In genomic region chr12:11731042-11731357, GRCh38 we compare ENCODE assay signal across 10 cellular contexts.
DNase-seq lines count a peak whose midpoint lies in the region; ATAC-seq and TF ChIP-seq lines count a peak whose summit lies in the region.
"Had no signal": no experiment of that assay in that cellular context is flagged by ENCODE, and none has a peak within 500 bp of the region (broad histone marks: within the 10 kb centered on the region; RNA-seq: fewer than 3 reads in every experiment).

No MANE protein-coding gene starts in this region.

- no peak overlapping the region for H3K4me3 ChIP-seq in transverse colon

- H3K27me3 Mint-ChIP-seq in activated CD4-positive, alpha-beta T cell treated with anti-CD3 and anti-CD28 coated beads, Interleukin-2, amount 10 ng/mL, durations not matched to agents 7 days and 5 days, result no peaks in the 10 kb centered on the region
- H3K27me3 Mint-ChIP-seq in activated T-helper 1 cell treated with anti-CD3 and anti-CD28 coated beads, Interleukin-12 subunit alpha, Interleukin-12 subunit beta, Interleukin-2, Interleukin-4 antibody, amounts not matched to agents 30 ng/mL and 10 ng/mL and 1 ng/mL, durations not matched to agents 14 hours and 24 hours and 36 hours (ENCODE audit: insufficient read depth), result no peaks in the 10 kb centered on the region
- no peaks in the 10 kb centered on the region for H3K27me3 Mint-ChIP-seq in mesothelial cell of epicardium (ENCODE audit: low read depth)

- peaks cover 72% of the 10 kb centered on the region for H3K4me1 Mint-ChIP-seq in activated CD4-positive, alpha-beta T cell treated with anti-CD3 and anti-CD28 coated beads, Interleukin-2, amount 10 ng/mL, durations not matched to agents 7 days and 5 days
- H3K4me1 Mint-ChIP-seq in activated T-helper 1 cell treated with anti-CD3 and anti-CD28 coated beads, Interleukin-12 subunit alpha, Interleukin-12 subunit beta, Interleukin-2, Interleukin-4 antibody, amounts not matched to agents 30 ng/mL and 10 ng/mL and 1 ng/mL, durations not matched to agents 14 hours and 24 hours and 36 hours (ENCODE audit: low read depth), result peaks cover 91% of the 10 kb centered on the region
- H3K4me1 Mint-ChIP-seq in mesothelial cell of epicardium, result peaks cover 29% of the 10 kb centered on the region

- no peak for TF ChIP-seq EP300 in transverse colon (IDR thresholded peaks at IDR 0.05; ENCODE audit: low read depth)

- no peaks in the 10 kb centered on the region for H3K9me3 Mint-ChIP-seq in activated CD4-positive, alpha-beta T cell treated with anti-CD3 and anti-CD28 coated beads, Interleukin-2, amount 10 ng/mL, durations not matched to agents 7 days and 5 days
- peaks cover under 1% of the 10 kb centered on the region for H3K9me3 Mint-ChIP-seq in activated T-helper 1 cell treated with anti-CD3 and anti-CD28 coated beads, Interleukin-12 subunit alpha, Interleukin-12 subunit beta, Interleukin-2, Interleukin-4 antibody, amounts not matched to agents 30 ng/mL and 10 ng/mL and 1 ng/mL, durations not matched to agents 14 hours and 24 hours and 36 hours
- H3K9me3 Mint-ChIP-seq in mesothelial cell of epicardium, result no peaks in the 10 kb centered on the region

- TF ChIP-seq POLR2A in transverse colon (IDR thresholded peaks at IDR 0.05), result no peak
- no peak for TF ChIP-seq POLR2A in erythroblast (IDR thresholded peaks at IDR 0.05; ENCODE audit: low read length)

- no peak for TF ChIP-seq CTCF in mesothelial cell of epicardium (IDR thresholded peaks at IDR 0.05; ENCODE audit: unreplicated experiment)
- no peak for TF ChIP-seq CTCF in transverse colon (IDR thresholded peaks at IDR 0.05)

- in situ Hi-C loops in transverse colon (cut with MboI; ENCODE audit: low pct_ligation_motif_present in 1 of 4, low pct_unique_long_range_greater_than_20kb in 1 of 4, low sequenced_read_pairs in 3 of 4), result no loop called here

- 50 to 60% methylated on average over 1 of the region's 1 CpG for WGBS in transverse colon (ENCODE audit: low coverage in 1 of 2), 2 donors

- CTCF ChIA-PET in activated CD4-positive, alpha-beta T cell treated with anti-CD3 and anti-CD28 coated beads, Interleukin-2, amount 10 ng/mL, durations not matched to agents 7 days and 5 days (lab: Charles Lee), result interaction anchor here (0.7 to 0.8 kb wide), 2 partner anchors 39 to 279 kb away, joined by 3 read pairs; no protein-coding TSS in a partner anchor

- H3K36me3 Mint-ChIP-seq in activated CD4-positive, alpha-beta T cell treated with anti-CD3 and anti-CD28 coated beads, Interleukin-2, amount 10 ng/mL, durations not matched to agents 7 days and 5 days (ENCODE audit: low read depth), result peaks cover 19% of the 10 kb centered on the region
- peaks cover 41% of the 10 kb centered on the region for H3K36me3 Mint-ChIP-seq in activated T-helper 1 cell treated with anti-CD3 and anti-CD28 coated beads, Interleukin-12 subunit alpha, Interleukin-12 subunit beta, Interleukin-2, Interleukin-4 antibody, amounts not matched to agents 30 ng/mL and 10 ng/mL and 1 ng/mL, durations not matched to agents 14 hours and 24 hours and 36 hours (ENCODE audit: low read depth)
- no peaks in the 10 kb centered on the region for H3K36me3 Mint-ChIP-seq in mesothelial cell of epicardium

- H3K9me3 ChIP-seq in transverse colon, result no peaks in the 10 kb centered on the region

- intact Hi-C loops in activated T-helper 1 cell treated with anti-CD3 and anti-CD28 coated beads, Interleukin-12 subunit alpha, Interleukin-12 subunit beta, Interleukin-2, Interleukin-4 antibody, amounts not matched to agents 30 ng/mL and 10 ng/mL and 1 ng/mL, durations not matched to agents 14 hours and 24 hours and 36 hours (cut with micrococcal nuclease), result loop anchor here (1.0 to 2.0 kb wide), 5 partner anchors 34 to 279 kb away; partner anchors contain the start of gene ETV6
- intact Hi-C loops in transverse colon (cut with DNase I; ENCODE audit: low total_unique reads), result no loop called here

- no peaks in the 10 kb centered on the region for H3K36me3 ChIP-seq in transverse colon

- no peaks in the 10 kb centered on the region for H3K27me3 ChIP-seq in transverse colon

- ATAC-seq in GM21526 (IDR thresholded peaks at IDR 0.05; ENCODE audit: low FRiP score, unreplicated experiment), result no peak

- H3K27ac Mint-ChIP-seq in activated CD4-positive, alpha-beta T cell treated with anti-CD3 and anti-CD28 coated beads, Interleukin-2, amount 10 ng/mL, durations not matched to agents 7 days and 5 days, result peak overlapping the region; percentile 81
- H3K27ac Mint-ChIP-seq in activated T-helper 1 cell treated with anti-CD3 and anti-CD28 coated beads, Interleukin-12 subunit alpha, Interleukin-12 subunit beta, Interleukin-2, Interleukin-4 antibody, amounts not matched to agents 30 ng/mL and 10 ng/mL and 1 ng/mL, durations not matched to agents 14 hours and 24 hours and 36 hours, result peak overlapping the region; percentile 86
- peak overlapping the region; percentile 17 for H3K27ac Mint-ChIP-seq in mesothelial cell of epicardium

- DNase-seq in activated CD4-positive, alpha-beta T cell treated with anti-CD3 and anti-CD28 coated beads, Interleukin-2, amount 10 ng/mL, durations not matched to agents 7 days and 5 days, result no peak
- DNase-seq in activated CD4-positive, alpha-beta T cell treated with anti-CD3 and anti-CD28 coated beads, Interleukin-2, amount 50 U/mL, for 48 hours, result no peak
- DNase-seq in activated T-helper 1 cell treated with anti-CD3 and anti-CD28 coated beads, Interleukin-12 subunit alpha, Interleukin-12 subunit beta, Interleukin-2, Interleukin-4 antibody, amounts not matched to agents 30 ng/mL and 10 ng/mL and 1 ng/mL, durations not matched to agents 14 hours and 24 hours and 36 hours (ENCODE audit: low spot score), result no peak
- DNase-seq in mesothelial cell of epicardium (ENCODE audit: low spot score in 2 of 2, unreplicated experiment in 2 of 2) (no peak), transverse colon (no peak), foreskin melanocyte (no peak), erythroblast (lab: John Stamatoyannopoulos, UW) (no peak)
- DNase-seq: NCI-H1436 treated with DMSO at 0.1 percent for 48 hours, nucleus accumbens had no signal

- H3K4me3 Mint-ChIP-seq in activated CD4-positive, alpha-beta T cell treated with anti-CD3 and anti-CD28 coated beads, Interleukin-2, amount 10 ng/mL, durations not matched to agents 7 days and 5 days, result peak overlapping the region; percentile 4
- peak overlapping the region; percentile 66 for H3K4me3 Mint-ChIP-seq in activated T-helper 1 cell treated with anti-CD3 and anti-CD28 coated beads, Interleukin-12 subunit alpha, Interleukin-12 subunit beta, Interleukin-2, Interleukin-4 antibody, amounts not matched to agents 30 ng/mL and 10 ng/mL and 1 ng/mL, durations not matched to agents 14 hours and 24 hours and 36 hours
- H3K4me3 Mint-ChIP-seq in mesothelial cell of epicardium, result no peak overlapping the region

- POLR2A ChIA-PET in activated CD4-positive, alpha-beta T cell treated with anti-CD3 and anti-CD28 coated beads, Interleukin-2, amount 10 ng/mL, durations not matched to agents 7 days and 5 days (lab: Charles Lee), result no interaction called here

- peak overlapping the region; percentile 79 to 86 (median 84) for H3K27ac ChIP-seq in transverse colon

- H3K4me1 ChIP-seq in transverse colon, result peaks cover 36 to 68% (median 54%) of the 10 kb centered on the region in 4 donors

Comparison
In these comparisons a context has a peak if more than half of its experiments do, and no peak if none do; other contexts are left out.
1. H3K27ac Mint-ChIP-seq: peak in every context shown above with its lines; median percentile 86 in activated T-helper 1 cell treated with anti-CD3 and anti-CD28 coated beads, Interleukin-12 subunit alpha, Interleukin-12 subunit beta, Interleukin-2, Interleukin-4 antibody, amounts not matched to agents 30 ng/mL and 10 ng/mL and 1 ng/mL, durations not matched to agents 14 hours and 24 hours and 36 hours; 81 in activated CD4-positive, alpha-beta T cell treated with anti-CD3 and anti-CD28 coated beads, Interleukin-2, amount 10 ng/mL, durations not matched to agents 7 days and 5 days; 17 in mesothelial cell of epicardium.